Comparison of ENCODE assay signal across 25 cellular contexts in the genomic region with DNA sequence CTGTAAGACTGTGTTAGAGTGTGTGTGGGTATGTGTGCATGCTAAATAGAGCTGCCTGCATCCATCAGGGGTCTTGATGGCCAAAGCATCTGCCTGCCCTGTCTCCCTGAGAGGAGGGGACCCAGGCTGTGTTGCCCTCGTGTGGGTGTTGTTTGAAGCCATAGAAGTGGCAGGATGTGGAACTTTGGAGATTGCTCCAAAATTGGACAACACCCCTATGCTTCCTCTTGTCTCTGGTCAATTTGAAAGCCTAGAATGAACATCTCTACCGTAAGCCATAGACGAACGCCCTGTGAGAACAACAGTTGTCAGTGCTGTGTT.
A peak's percentile ranks its signal among the peaks of the same experiment; 100 is the strongest.
DNase-seq lines count a peak whose midpoint lies in the region; ATAC-seq lines count a peak whose summit lies in the region.
"Had no signal": no experiment of that assay in that cellular context is flagged by ENCODE, and none has a peak within 500 bp of the region (broad histone marks: within the 10 kb centered on the region; RNA-seq: fewer than 3 reads in every experiment).

No MANE protein-coding gene starts in this region.

- intact Hi-C loops in activated CD4-positive, alpha-beta T cell treated with anti-CD3 and anti-CD28 coated beads for 36 hours (cut with DNase I, micrococcal nuclease): no loop called here

- H3K27ac ChIP-seq in CD8-positive, alpha-beta memory T cell (ENCODE audit: low read depth, low read length): no peak overlapping the region
- H3K27ac ChIP-seq: 22Rv1, coronary artery, esophagus squamous epithelium, stomach, thyroid gland had no signal

- no peak overlapping the region for H3K4me3 Mint-ChIP-seq in activated CD4-positive, alpha-beta T cell treated with anti-CD3 and anti-CD28 coated beads for 36 hours
- H3K4me3 Mint-ChIP-seq in activated CD4-positive, alpha-beta T cell treated with anti-CD3 and anti-CD28 coated beads, Interleukin-2, amount 10 ng/mL, durations not matched to agents 7 days and 5 days: no peak overlapping the region
- H3K4me3 Mint-ChIP-seq in CD8-positive, alpha-beta memory T cell: no peak overlapping the region
- no peak overlapping the region for H3K4me3 Mint-ChIP-seq in central memory CD8-positive, alpha-beta T cell
- H3K4me3 Mint-ChIP-seq in natural killer cell treated with Interleukin-12 subunit alpha and Interleukin-12 subunit beta and Interleukin-15 and Interleukin-18, amount 100 ng/mL, for 72 hours: no peak overlapping the region
- H3K4me3 Mint-ChIP-seq: activated B cell treated with CpG ODN at 0.5 μM for 24 hours; activated naive CD4-positive, alpha-beta T cell treated with anti-CD3 and anti-CD28 coated beads, Interleukin-2, amount 10 ng/mL, durations not matched to agents 7 days and 5 days; activated T-cell treated with anti-CD3 and anti-CD28 coated beads, Interleukin-2, amount 50 U/mL, for 72 hours; memory B cell had no signal

- no peaks in the 10 kb centered on the region for H3K9me3 Mint-ChIP-seq in activated CD4-positive, alpha-beta T cell treated with anti-CD3 and anti-CD28 coated beads for 36 hours (ENCODE audit: low read depth)
- H3K9me3 Mint-ChIP-seq in activated CD4-positive, alpha-beta T cell treated with anti-CD3 and anti-CD28 coated beads, Interleukin-2, amount 10 ng/mL, durations not matched to agents 7 days and 5 days: no peaks in the 10 kb centered on the region
- no peaks in the 10 kb centered on the region for H3K9me3 Mint-ChIP-seq in CD8-positive, alpha-beta memory T cell
- no peaks in the 10 kb centered on the region for H3K9me3 Mint-ChIP-seq in central memory CD8-positive, alpha-beta T cell
- no peaks in the 10 kb centered on the region for H3K9me3 Mint-ChIP-seq in natural killer cell treated with Interleukin-12 subunit alpha and Interleukin-12 subunit beta and Interleukin-15 and Interleukin-18, amount 100 ng/mL, for 72 hours
- H3K9me3 Mint-ChIP-seq: activated B cell treated with CpG ODN at 0.5 μM for 24 hours; activated naive CD4-positive, alpha-beta T cell treated with anti-CD3 and anti-CD28 coated beads, Interleukin-2, amount 10 ng/mL, durations not matched to agents 7 days and 5 days; activated T-cell treated with anti-CD3 and anti-CD28 coated beads, Interleukin-2, amount 50 U/mL, for 72 hours; memory B cell had no signal

- H3K27me3 Mint-ChIP-seq in activated CD4-positive, alpha-beta T cell treated with anti-CD3 and anti-CD28 coated beads for 36 hours: no peaks in the 10 kb centered on the region
- no peaks in the 10 kb centered on the region for H3K27me3 Mint-ChIP-seq in activated CD4-positive, alpha-beta T cell treated with anti-CD3 and anti-CD28 coated beads, Interleukin-2, amount 10 ng/mL, durations not matched to agents 7 days and 5 days
- H3K27me3 Mint-ChIP-seq in CD8-positive, alpha-beta memory T cell: no peaks in the 10 kb centered on the region
- H3K27me3 Mint-ChIP-seq in central memory CD8-positive, alpha-beta T cell: no peaks in the 10 kb centered on the region
- no peaks in the 10 kb centered on the region for H3K27me3 Mint-ChIP-seq in natural killer cell treated with Interleukin-12 subunit alpha and Interleukin-12 subunit beta and Interleukin-15 and Interleukin-18, amount 100 ng/mL, for 72 hours
- H3K27me3 Mint-ChIP-seq: activated B cell treated with CpG ODN at 0.5 μM for 24 hours; activated naive CD4-positive, alpha-beta T cell treated with anti-CD3 and anti-CD28 coated beads, Interleukin-2, amount 10 ng/mL, durations not matched to agents 7 days and 5 days; memory B cell had no signal

- no peaks in the 10 kb centered on the region for H3K4me1 ChIP-seq in CD8-positive, alpha-beta memory T cell (ENCODE audit: insufficient read depth, low read length)

- POLR2A ChIA-PET in activated CD4-positive, alpha-beta T cell treated with anti-CD3 and anti-CD28 coated beads for 36 hours (lab: Charles Lee): interaction anchor here (0.6 kb wide), 1 partner anchor 409 kb away, joined by 4 read pairs; no protein-coding TSS in a partner anchor
- POLR2A ChIA-PET in activated CD4-positive, alpha-beta T cell treated with anti-CD3 and anti-CD28 coated beads, Interleukin-2, amount 10 ng/mL, durations not matched to agents 7 days and 5 days (lab: Charles Lee): no interaction called here
- POLR2A ChIA-PET in CD8-positive, alpha-beta memory T cell (lab: Charles Lee): no interaction called here

- no peaks in the 10 kb centered on the region for H3K27me3 ChIP-seq in CD8-positive, alpha-beta memory T cell (ENCODE audit: insufficient read depth, low read length, poor library complexity, severe bottlenecking)
- H3K27me3 ChIP-seq: esophagus squamous epithelium, MG63, stomach, thyroid gland had no signal

- CTCF ChIA-PET in activated CD4-positive, alpha-beta T cell treated with anti-CD3 and anti-CD28 coated beads for 36 hours (lab: Charles Lee): interaction anchor here (0.8 to 1.0 kb wide), 3 partner anchors 40 to 83 kb away, joined by 3 to 4 read pairs (median 3); no protein-coding TSS in a partner anchor
- CTCF ChIA-PET in activated CD4-positive, alpha-beta T cell treated with anti-CD3 and anti-CD28 coated beads, Interleukin-2, amount 10 ng/mL, durations not matched to agents 7 days and 5 days (lab: Charles Lee): no interaction called here
- CTCF ChIA-PET in CD8-positive, alpha-beta memory T cell (lab: Charles Lee): interaction anchor here (1.0 kb wide), 1 partner anchor 23 kb away, joined by 3 read pairs; no protein-coding TSS in a partner anchor

- H3K4me3 ChIP-seq in CD8-positive, alpha-beta memory T cell (ENCODE audit: low read length): no peak overlapping the region
- H3K4me3 ChIP-seq: coronary artery, esophagus squamous epithelium, MG63, stomach, thyroid gland had no signal

- H3K27ac Mint-ChIP-seq in activated CD4-positive, alpha-beta T cell treated with anti-CD3 and anti-CD28 coated beads for 36 hours: peak overlapping the region; percentile 33
- no peak overlapping the region for H3K27ac Mint-ChIP-seq in activated CD4-positive, alpha-beta T cell treated with anti-CD3 and anti-CD28 coated beads, Interleukin-2, amount 10 ng/mL, durations not matched to agents 7 days and 5 days
- H3K27ac Mint-ChIP-seq in CD8-positive, alpha-beta memory T cell: peak overlapping the region in 7 of 8 donors; percentile 12 to 77 (median 61)
- H3K27ac Mint-ChIP-seq in central memory CD8-positive, alpha-beta T cell (ENCODE audit: low read depth): peak overlapping the region; percentile 20
- peak overlapping the region in 1 of 2 donors; percentile 14 for H3K27ac Mint-ChIP-seq in natural killer cell treated with Interleukin-12 subunit alpha and Interleukin-12 subunit beta and Interleukin-15 and Interleukin-18, amount 100 ng/mL, for 72 hours
- H3K27ac Mint-ChIP-seq: activated B cell treated with CpG ODN at 0.5 μM for 24 hours; activated naive CD4-positive, alpha-beta T cell treated with anti-CD3 and anti-CD28 coated beads, Interleukin-2, amount 10 ng/mL, durations not matched to agents 7 days and 5 days; memory B cell had no signal

- peak; percentile 2 for DNase-seq in activated CD4-positive, alpha-beta T cell treated with anti-CD3 and anti-CD28 coated beads for 36 hours
- no peak for DNase-seq in activated CD4-positive, alpha-beta T cell treated with anti-CD3 and anti-CD28 coated beads, Interleukin-2, amount 10 ng/mL, durations not matched to agents 7 days and 5 days
- no peak for DNase-seq in CD8-positive, alpha-beta memory T cell
- no peak for DNase-seq in central memory CD8-positive, alpha-beta T cell (ENCODE audit: low spot score in 2 of 2)
- DNase-seq in natural killer cell treated with Interleukin-12 subunit alpha and Interleukin-12 subunit beta and Interleukin-15 and Interleukin-18, amount 100 ng/mL, for 72 hours (ENCODE audit: low spot score): peak; percentile 15
- DNase-seq in HK-2 (ENCODE audit: unreplicated experiment) (no peak), Kasumi-1 (lab: John Stamatoyannopoulos, UW) (no peak), T-helper 1 cell (no peak)
- DNase-seq: activated B cell treated with CpG ODN at 0.5 μM for 24 hours; activated naive CD4-positive, alpha-beta T cell treated with anti-CD3 and anti-CD28 coated beads, Interleukin-2, amount 10 ng/mL, durations not matched to agents 7 days and 5 days; activated T-cell treated with anti-CD3 and anti-CD28 coated beads, Interleukin-2, amount 50 U/mL, for 72 hours; DMS 273 treated with DMSO at 0.1 percent for 48 hours; effector memory CD4-positive, alpha-beta T cell; esophagus squamous epithelium; foreskin melanocyte; MG63; NCI-H1105 treated with DMSO at 0.1 percent for 48 hours; NCI-H2029; occipital lobe; SHP77 treated with DMSO at 0.1 percent for 48 hours; thyroid gland had no signal

- no peak for ATAC-seq in activated CD4-positive, alpha-beta T cell treated with anti-CD3 and anti-CD28 coated beads for 36 hours
- ATAC-seq in central memory CD8-positive, alpha-beta T cell (replicated peaks; ENCODE audit: extremely low read depth, poor library complexity, severe bottlenecking): no peak
- ATAC-seq in natural killer cell treated with Interleukin-12 subunit alpha and Interleukin-12 subunit beta and Interleukin-15 and Interleukin-18, amount 100 ng/mL, for 72 hours: no peak
- ATAC-seq: activated T-cell treated with anti-CD3 and anti-CD28 coated beads, Interleukin-2, amount 50 U/mL, for 72 hours had no signal

- no peaks in the 10 kb centered on the region for H3K9me3 ChIP-seq in CD8-positive, alpha-beta memory T cell (ENCODE audit: low read length)
- H3K9me3 ChIP-seq: esophagus squamous epithelium, MG63, stomach, thyroid gland had no signal

- H3K4me1 Mint-ChIP-seq in activated CD4-positive, alpha-beta T cell treated with anti-CD3 and anti-CD28 coated beads for 36 hours: peaks cover 30% of the 10 kb centered on the region
- peaks cover 25% of the 10 kb centered on the region for H3K4me1 Mint-ChIP-seq in activated CD4-positive, alpha-beta T cell treated with anti-CD3 and anti-CD28 coated beads, Interleukin-2, amount 10 ng/mL, durations not matched to agents 7 days and 5 days
- H3K4me1 Mint-ChIP-seq in CD8-positive, alpha-beta memory T cell: peaks cover 8 to 40% (median 20%) of the 10 kb centered on the region in 3 donors
- peaks cover 14% of the 10 kb centered on the region for H3K4me1 Mint-ChIP-seq in central memory CD8-positive, alpha-beta T cell
- peaks cover 40 to 41% of the 10 kb centered on the region in 2 donors for H3K4me1 Mint-ChIP-seq in natural killer cell treated with Interleukin-12 subunit alpha and Interleukin-12 subunit beta and Interleukin-15 and Interleukin-18, amount 100 ng/mL, for 72 hours (ENCODE audit: low read depth in 2 of 2)

- H3K36me3 Mint-ChIP-seq in activated CD4-positive, alpha-beta T cell treated with anti-CD3 and anti-CD28 coated beads for 36 hours (ENCODE audit: low read depth): peaks cover 38% of the 10 kb centered on the region
- peaks cover 39% of the 10 kb centered on the region for H3K36me3 Mint-ChIP-seq in activated CD4-positive, alpha-beta T cell treated with anti-CD3 and anti-CD28 coated beads, Interleukin-2, amount 10 ng/mL, durations not matched to agents 7 days and 5 days (ENCODE audit: low read depth)
- peaks cover 0 to 85% (median 4%) of the 10 kb centered on the region in 3 donors for H3K36me3 Mint-ChIP-seq in CD8-positive, alpha-beta memory T cell
- peaks cover 38% of the 10 kb centered on the region for H3K36me3 Mint-ChIP-seq in central memory CD8-positive, alpha-beta T cell (ENCODE audit: insufficient read depth)
- no peaks in the 10 kb centered on the region for H3K36me3 Mint-ChIP-seq in natural killer cell treated with Interleukin-12 subunit alpha and Interleukin-12 subunit beta and Interleukin-15 and Interleukin-18, amount 100 ng/mL, for 72 hours

- H3K36me3 ChIP-seq in CD8-positive, alpha-beta memory T cell (ENCODE audit: insufficient read depth, low read length): peaks cover 27% of the 10 kb centered on the region

Comparison
In these comparisons a context has a peak if more than half of its experiments do, and no peak if none do; other contexts are left out.
1. DNase-seq: peak in activated CD4-positive, alpha-beta T cell treated with anti-CD3 and anti-CD28 coated beads for 36 hours (single experiment) and natural killer cell treated with Interleukin-12 subunit alpha and Interleukin-12 subunit beta and Interleukin-15 and Interleukin-18, amount 100 ng/mL, for 72 hours (single experiment); none in activated CD4-positive, alpha-beta T cell treated with anti-CD3 and anti-CD28 coated beads, Interleukin-2, amount 10 ng/mL, durations not matched to agents 7 days and 5 days (single experiment), CD8-positive, alpha-beta memory T cell (0 of 5), central memory CD8-positive, alpha-beta T cell (0 of 2), HK-2 (single experiment), Kasumi-1 (0 of 2) and T-helper 1 cell (0 of 5).